Comparison of ENCODE assay signal across 13 cellular contexts in genomic region chr7:16915405-16915804, GRCh38. TPM values are rescaled to one million over a fixed set of nuclear protein-coding genes. Genes with fewer than 3 reads are reported as not detected.
A peak's percentile ranks its signal among the peaks of the same experiment; 100 is the strongest.
DNase-seq lines count a peak whose midpoint lies in the region; FAIRE-seq and TF ChIP-seq lines count a peak whose summit lies in the region.
"Had no signal": no experiment of that assay in that cellular context is flagged by ENCODE, and none has a peak within 500 bp of the region (broad histone marks: within the 10 kb centered on the region; RNA-seq: fewer than 3 reads in every experiment).

No MANE protein-coding gene starts in this region.

- no peak overlapping the region for H3K4ac ChIP-seq in trophoblast cell (ENCODE audit: low read depth, low read length)

- TF ChIP-seq CTCF in chondrocyte (IDR thresholded peaks at IDR 0.05), result no peak
- TF ChIP-seq CTCF in kidney (IDR thresholded peaks at IDR 0.05; ENCODE audit: borderline replicate concordance, extremely low read depth, insufficient read depth), result no peak

- H4K12ac ChIP-seq in trophoblast cell (ENCODE audit: low read depth, low read length), result no peak overlapping the region

- H3K4me3 ChIP-seq in trophoblast cell (ENCODE audit: low read depth, low read length) (no peak overlapping the region), kidney (ENCODE audit: low read length in 2 of 2) (no peak overlapping the region)

- H3K27me3 ChIP-seq in trophoblast cell (ENCODE audit: insufficient read depth, low read length), result no peaks in the 10 kb centered on the region

- no peaks in the 10 kb centered on the region for H3K27me3 Mint-ChIP-seq in chondrocyte (ENCODE audit: low read depth)

- H3K4me1 ChIP-seq in trophoblast cell (ENCODE audit: control insufficient read depth in 1 of 2, insufficient read depth in 2 of 2, low read length in 2 of 2), result peaks cover 18 to 21% of the 10 kb centered on the region in 2 experiments
- H3K4me1 ChIP-seq in kidney (ENCODE audit: control insufficient read depth in 1 of 2, insufficient read depth in 1 of 2, low read depth in 1 of 2, low read length in 2 of 2), result no peaks in the 10 kb centered on the region
- H3K4me1 ChIP-seq: parathyroid adenoma had no signal

- H3K27ac ChIP-seq in trophoblast cell (ENCODE audit: low read depth, low read length) (peak overlapping the region; percentile 86), kidney (ENCODE audit: low read depth in 2 of 2, low read length in 2 of 2) (no peak overlapping the region)
- H3K27ac ChIP-seq: parathyroid adenoma had no signal

- H3K4me1 Mint-ChIP-seq in chondrocyte (ENCODE audit: low read depth), result peaks cover 41% of the 10 kb centered on the region

- no peaks in the 10 kb centered on the region for H3K79me2 ChIP-seq in trophoblast cell (ENCODE audit: control insufficient read depth, insufficient read depth, low read length, poor library complexity)
- H3K79me2 ChIP-seq: parathyroid adenoma had no signal

- H3K18ac ChIP-seq in trophoblast cell (ENCODE audit: low read length), result no peak overlapping the region

- H2BK5ac ChIP-seq in trophoblast cell (ENCODE audit: low read depth, low read length, poor library complexity), result peak overlapping the region; percentile 74

- no peak overlapping the region for H4K8ac ChIP-seq in trophoblast cell (ENCODE audit: low read depth, low read length)

- intact Hi-C loops in kidney (cut with DNase I), result loop anchor here (10.0 kb wide), 1 partner anchor 221 kb away; no protein-coding TSS in a partner anchor

- no peak overlapping the region for H2AFZ ChIP-seq in trophoblast cell (ENCODE audit: insufficient read depth, low read length, poor library complexity)
- H2AFZ ChIP-seq: parathyroid adenoma had no signal

- WGBS in trophoblast cell (ENCODE audit: extremely low coverage, insufficient coverage, insufficient read length), result no CpG with 5 or more reads among the region's 4 CpGs

- peaks cover 24% of the 10 kb centered on the region for H3K9me3 Mint-ChIP-seq in chondrocyte (ENCODE audit: low read depth)

- no peaks in the 10 kb centered on the region for H3K36me3 Mint-ChIP-seq in chondrocyte (ENCODE audit: low read depth)

- H3K27ac Mint-ChIP-seq in chondrocyte (ENCODE audit: unreplicated experiment), result peak overlapping the region; percentile 82

- peak overlapping the region; percentile 16 for H3K4me3 Mint-ChIP-seq in chondrocyte (ENCODE audit: unreplicated experiment)

- H2AK5ac ChIP-seq in trophoblast cell (ENCODE audit: low read length), result no peak overlapping the region

- no peak overlapping the region for H3K9ac ChIP-seq in trophoblast cell (ENCODE audit: low read length)
- no peak overlapping the region for H3K9ac ChIP-seq in kidney (ENCODE audit: low read length in 2 of 2)
- H3K9ac ChIP-seq: parathyroid adenoma had no signal

- H3K36me3 ChIP-seq in trophoblast cell (ENCODE audit: control insufficient read depth in 1 of 2, insufficient read depth in 2 of 2, low read length in 2 of 2) (no peaks in the 10 kb centered on the region), kidney (ENCODE audit: control insufficient read depth in 1 of 2, insufficient read depth in 2 of 2, low read length in 2 of 2) (no peaks in the 10 kb centered on the region)

- H3K23ac ChIP-seq in trophoblast cell (ENCODE audit: low read length), result no peak overlapping the region

- no peak overlapping the region for H3K4me2 ChIP-seq in trophoblast cell (ENCODE audit: low read length)

- peak; percentile 94 for DNase-seq in ELR (ENCODE audit: low read depth)
- DNase-seq in MV-4-11 (lab: John Stamatoyannopoulos, UW), result peak; percentile 71
- DNase-seq in chondrocyte (ENCODE audit: low spot score), result no peak
- DNase-seq in trophoblast cell, result peak; percentile 97 to 99
- no peak for DNase-seq in kidney
- no peak for DNase-seq in frontal cortex (ENCODE audit: low spot score in 2 of 2)
- DNase-seq in NCI-H2107 treated with DMSO at 0.1 percent for 48 hours (lab: John Stamatoyannopoulos, UW; ENCODE audit: unreplicated experiment), result no peak
- DNase-seq in HuH-7.5 (ENCODE audit: low spot score), result no peak
- DNase-seq: activated T-cell treated with anti-CD3 and anti-CD28 coated beads, Interleukin-2, amount 50 U/mL, for 48 hours; KBM-7; NCI-H526 treated with DMSO at 0.1 percent for 48 hours had no signal

- FAIRE-seq in kidney (lab: Jason Lieb, UNC), result no peak
- FAIRE-seq in frontal cortex (lab: Jason Lieb, UNC), result no peak

- peaks cover 7% of the 10 kb centered on the region for H3K79me1 ChIP-seq in trophoblast cell (ENCODE audit: low read length)

- H4K91ac ChIP-seq in trophoblast cell (ENCODE audit: low read depth, low read length), result peak overlapping the region; percentile 71

- no peaks in the 10 kb centered on the region for H3K9me3 ChIP-seq in trophoblast cell (ENCODE audit: insufficient read depth, low read depth, low read length)
- H3K9me3 ChIP-seq in kidney (ENCODE audit: control insufficient read depth in 1 of 2, low read length in 2 of 2), result no peaks in the 10 kb centered on the region

- peak overlapping the region; percentile 65 for H3K14ac ChIP-seq in trophoblast cell (ENCODE audit: low read length)

- peak overlapping the region; percentile 47 for H2BK120ac ChIP-seq in trophoblast cell (ENCODE audit: insufficient read depth, low read length, poor library complexity)

- no peak overlapping the region for H2BK12ac ChIP-seq in trophoblast cell (ENCODE audit: low read length)

RNA-seq across cellular contexts. Expression of gene AGR3, which starts 33.6 kb away (rescaled TPM):
- total RNA-seq in chondrocyte, result not detected in 3 replicates
- polyA plus RNA-seq in trophoblast cell (2013), result 0.12 TPM in 1 of 2 replicates, not detected in the other
- 20.3 TPM for total RNA-seq in kidney
- 1.7 TPM for polyA plus RNA-seq in kidney (ENCODE audit: insufficient read depth, low read depth, low replicate concordance)
- not detected for total RNA-seq in frontal cortex
- total RNA-seq: T-helper 2 cell treated with Interferon-gamma antibody and Interleukin-4, amounts not matched to agents 100 ng/mL and 5 ng/mL, for 36 hours had no signal

Comparison
In these comparisons a context has a peak if more than half of its experiments do, and no peak if none do; other contexts are left out.
1. DNase-seq: peak in ELR (single experiment), MV-4-11 (single experiment) and trophoblast cell (2 of 2); none in chondrocyte (single experiment), kidney (single experiment), frontal cortex (0 of 2), NCI-H2107 treated with DMSO at 0.1 percent for 48 hours (single experiment) and HuH-7.5 (single experiment).
2. RNA of gene AGR3, which starts 33.6 kb away (total RNA-seq): 20.3 TPM in kidney (single experiment); not detected in chondrocyte and not detected in frontal cortex (single experiment); every median in the first group is over 10 times any median in the second.